1 cellular context compared by ENCODE assay signal in the genomic region with DNA sequence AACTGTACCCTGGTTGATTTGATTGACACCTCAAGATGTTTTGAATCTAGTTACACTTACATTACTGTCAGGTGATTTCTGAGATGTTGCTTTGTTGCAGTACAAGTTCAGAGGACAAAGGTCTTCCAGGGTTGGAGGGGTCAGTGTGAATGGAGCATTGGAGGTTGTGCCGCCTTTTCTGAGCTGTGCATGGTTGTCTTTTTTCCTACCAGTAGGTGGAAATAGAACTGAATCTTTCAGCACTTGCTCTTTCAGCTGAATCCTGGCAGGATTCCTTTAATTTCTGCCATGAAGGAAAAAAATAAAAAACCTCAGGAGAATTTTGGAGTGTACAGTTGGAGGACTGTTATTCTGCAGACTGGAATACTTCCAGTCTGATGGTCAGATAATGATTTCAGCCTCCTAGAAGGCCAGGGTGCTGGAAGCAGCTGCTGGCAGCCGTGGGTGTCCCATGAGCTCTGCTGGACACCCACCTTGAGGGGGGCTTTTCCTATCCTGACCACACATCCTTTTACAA.
TF ChIP-seq lines count a peak whose summit lies in the region.

No MANE protein-coding gene starts in this region.

TF ChIP-seq in HCT116, 20 proteins besides CTCF, POLR2A, EP300 and RAD21 (continued from another document):
- TF ChIP-seq, protein P1, sequence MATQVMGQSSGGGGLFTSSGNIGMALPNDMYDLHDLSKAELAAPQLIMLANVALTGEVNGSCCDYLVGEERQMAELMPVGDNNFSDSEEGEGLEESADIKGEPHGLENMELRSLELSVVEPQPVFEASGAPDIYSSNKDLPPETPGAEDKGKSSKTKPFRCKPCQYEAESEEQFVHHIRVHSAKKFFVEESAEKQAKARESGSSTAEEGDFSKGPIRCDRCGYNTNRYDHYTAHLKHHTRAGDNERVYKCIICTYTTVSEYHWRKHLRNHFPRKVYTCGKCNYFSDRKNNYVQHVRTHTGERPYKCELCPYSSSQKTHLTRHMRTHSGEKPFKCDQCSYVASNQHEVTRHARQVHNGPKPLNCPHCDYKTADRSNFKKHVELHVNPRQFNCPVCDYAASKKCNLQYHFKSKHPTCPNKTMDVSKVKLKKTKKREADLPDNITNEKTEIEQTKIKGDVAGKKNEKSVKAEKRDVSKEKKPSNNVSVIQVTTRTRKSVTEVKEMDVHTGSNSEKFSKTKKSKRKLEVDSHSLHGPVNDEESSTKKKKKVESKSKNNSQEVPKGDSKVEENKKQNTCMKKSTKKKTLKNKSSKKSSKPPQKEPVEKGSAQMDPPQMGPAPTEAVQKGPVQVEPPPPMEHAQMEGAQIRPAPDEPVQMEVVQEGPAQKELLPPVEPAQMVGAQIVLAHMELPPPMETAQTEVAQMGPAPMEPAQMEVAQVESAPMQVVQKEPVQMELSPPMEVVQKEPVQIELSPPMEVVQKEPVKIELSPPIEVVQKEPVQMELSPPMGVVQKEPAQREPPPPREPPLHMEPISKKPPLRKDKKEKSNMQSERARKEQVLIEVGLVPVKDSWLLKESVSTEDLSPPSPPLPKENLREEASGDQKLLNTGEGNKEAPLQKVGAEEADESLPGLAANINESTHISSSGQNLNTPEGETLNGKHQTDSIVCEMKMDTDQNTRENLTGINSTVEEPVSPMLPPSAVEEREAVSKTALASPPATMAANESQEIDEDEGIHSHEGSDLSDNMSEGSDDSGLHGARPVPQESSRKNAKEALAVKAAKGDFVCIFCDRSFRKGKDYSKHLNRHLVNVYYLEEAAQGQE (IDR thresholded peaks at IDR 0.05; ENCODE audit: low read depth), result no peak
- no peak for TF ChIP-seq SIN3A (IDR thresholded peaks at IDR 0.05; ENCODE audit: low read depth)
- no peak for TF ChIP-seq EZH2phosphoT487 (IDR thresholded peaks at IDR 0.05; ENCODE audit: borderline replicate concordance)
- TF ChIP-seq CBX3 (IDR thresholded peaks at IDR 0.05; ENCODE audit: low read depth), result no peak
- TF ChIP-seq ELF1 (IDR thresholded peaks at IDR 0.05; ENCODE audit: borderline replicate concordance, low read depth), result no peak
